29 cellular contexts compared by ENCODE assay signal in the genomic region with DNA sequence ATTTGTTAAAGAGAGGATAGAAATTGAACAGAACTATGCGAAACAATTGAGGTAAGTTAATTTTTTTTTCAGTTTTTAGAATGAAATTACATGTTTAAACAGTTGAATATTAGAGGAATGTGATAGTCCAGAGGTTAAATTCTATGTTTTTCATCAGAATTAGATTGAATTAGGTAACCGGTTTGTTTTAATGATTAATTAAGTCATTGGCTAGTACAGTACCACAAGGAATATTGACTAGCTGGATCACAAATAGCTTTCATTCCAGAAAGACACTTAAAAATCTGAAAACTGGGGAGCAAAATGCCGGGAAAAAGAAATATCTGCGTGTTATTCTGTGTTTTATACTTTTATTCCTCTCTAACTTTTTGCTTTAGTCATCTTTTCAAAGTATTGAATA. TPM values are rescaled to one million over a fixed set of nuclear protein-coding genes. Genes with fewer than 3 reads are reported as not detected.
DNase-seq lines count a peak whose midpoint lies in the region; ATAC-seq, FAIRE-seq and TF ChIP-seq lines count a peak whose summit lies in the region.
"Had no signal": no experiment of that assay in that cellular context is flagged by ENCODE, and none has a peak within 500 bp of the region (broad histone marks: within the 10 kb centered on the region; RNA-seq: fewer than 3 reads in every experiment).

No MANE protein-coding gene starts in this region.

- H3K9me1 ChIP-seq in K562 (ENCODE audit: control insufficient read depth, insufficient read depth, low read length) = no peaks in the 10 kb centered on the region

- H3K27me3 Mint-ChIP-seq in GM23338 (ENCODE audit: insufficient read depth, low read depth, poor library complexity) (peaks cover 4% of the 10 kb centered on the region), neural progenitor cell (ENCODE audit: insufficient read depth, low read depth) (peaks cover 3% of the 10 kb centered on the region)
- H3K27me3 Mint-ChIP-seq: CD4-positive, alpha-beta memory T cell had no signal

- H3K27ac Mint-ChIP-seq in GM23338 (no peak overlapping the region), neural progenitor cell (no peak overlapping the region)
- H3K27ac Mint-ChIP-seq: CD14-positive monocyte; CD4-positive, alpha-beta memory T cell; CD4-positive, CD25-positive, alpha-beta regulatory T cell; CD8-positive, alpha-beta memory T cell had no signal

- no peak for FAIRE-seq in K562 (lab: Jason Lieb, UNC)
- FAIRE-seq: A204.1, GM12878, GM12892, GM18507 had no signal

- TF ChIP-seq CTCF in GM23338 (conservative IDR thresholded peaks at IDR 0.05; ENCODE audit: low read depth in 2 of 2) (no peak), K562 (IDR thresholded peaks at IDR 0.05 in 2 of 3, conservative IDR thresholded peaks at IDR 0.05 in 1 of 3; ENCODE audit: insufficient read depth in 2 of 3, low read depth in 1 of 3, low read length in 3 of 3) (no peak), neural progenitor cell (IDR thresholded peaks at IDR 0.05) (no peak), left ventricle myocardium inferior (IDR thresholded peaks at IDR 0.05; ENCODE audit: borderline replicate concordance) (no peak), OCI-LY7 (conservative IDR thresholded peaks at IDR 0.05; ENCODE audit: low read length) (no peak)

- WGBS in K562 (ENCODE audit: insufficient coverage, low coverage, missing lambda C conversion rate) = 30% methylated on average over 4 of the region's 4 CpGs

- TF ChIP-seq RAD21 in K562 (CRISPR knock-in tag; conservative IDR thresholded peaks at IDR 0.05 in 1 of 2, IDR thresholded peaks at IDR 0.05 in 1 of 2) = no peak

- H3K36me3 Mint-ChIP-seq in GM23338 (ENCODE audit: low read depth) = peaks cover 36% of the 10 kb centered on the region
- H3K36me3 Mint-ChIP-seq in neural progenitor cell = peaks cover 55% of the 10 kb centered on the region
- H3K36me3 Mint-ChIP-seq: CD4-positive, CD25-positive, alpha-beta regulatory T cell; CD8-positive, alpha-beta memory T cell had no signal

- H3K27ac ChIP-seq in GM23338 (ENCODE audit: low read depth) (peak overlapping the region; percentile 9; the same call in 1 of the 2 replicates), K562 (ENCODE audit: extremely low read depth, low read depth, low read length) (peak overlapping the region; percentile 68; the same call in 2 of the 3 replicates), neural progenitor cell (peak overlapping the region; percentile 2), left ventricle myocardium inferior (replicated peaks) (no peak overlapping the region), OCI-LY7 (ENCODE audit: low read depth, low read length, poor library complexity, severe bottlenecking) (no peak overlapping the region)
- H3K27ac ChIP-seq: BLaER1 had no signal

- H3F3A ChIP-seq in GM23338 (replicated peaks; ENCODE audit: low read depth) (no peaks in the 10 kb centered on the region), neural progenitor cell (ENCODE audit: low read depth) (no peaks in the 10 kb centered on the region)

- no peak overlapping the region for H2AFZ ChIP-seq in GM23338
- peak overlapping the region; percentile 80 for H2AFZ ChIP-seq in K562 (ENCODE audit: low read depth, low read length)
- no peak overlapping the region for H2AFZ ChIP-seq in neural progenitor cell (replicated peaks)
- no peak overlapping the region for H2AFZ ChIP-seq in OCI-LY7 (ENCODE audit: low read length)

- CTCF ChIA-PET in K562 (lab: Yijun Ruan, JAX; ENCODE audit: low intra/inter-chr PET ratio) = no interaction called here
- CTCF ChIA-PET in OCI-LY7 (lab: Charles Lee; ENCODE audit: unreplicated experiment) = no interaction called here

- intact Hi-C loops in K562 (cut with micrococcal nuclease) (no loop called here), left ventricle myocardium inferior (cut with micrococcal nuclease) (no loop called here), OCI-LY7 (cut with micrococcal nuclease; ENCODE audit: unreplicated experiment) (no loop called here), Right ventricle myocardium superior (cut with DNase I) (no loop called here)

- in situ Hi-C loops in K562 (cut with MboI) = no loop called here

- H3K9me3 Mint-ChIP-seq in GM23338 (no peaks in the 10 kb centered on the region; the same call in 2 of the 3 replicates), neural progenitor cell (peaks cover 22% of the 10 kb centered on the region)

- H3K36me3 ChIP-seq in GM23338 (ENCODE audit: insufficient read depth) (no peaks in the 10 kb centered on the region), K562 (ENCODE audit: control insufficient read depth, insufficient read depth, low read length) (no peaks in the 10 kb centered on the region), neural progenitor cell (peaks cover 8% of the 10 kb centered on the region), left ventricle myocardium inferior (no peaks in the 10 kb centered on the region), OCI-LY7 (ENCODE audit: insufficient read depth, low read length) (no peaks in the 10 kb centered on the region)
- H3K36me3 ChIP-seq: BE2C had no signal

- H3K9me3 ChIP-seq in K562 (replicated peaks; ENCODE audit: control insufficient read depth, insufficient read depth, low read depth, low read length) (no peaks in the 10 kb centered on the region), neural progenitor cell (ENCODE audit: low read depth) (no peaks in the 10 kb centered on the region), left ventricle myocardium inferior (replicated peaks) (peaks cover 4% of the 10 kb centered on the region), OCI-LY7 (ENCODE audit: low read length) (no peaks in the 10 kb centered on the region; the same call in 1 of the 2 replicates)
- H3K9me3 ChIP-seq: BE2C had no signal

- H3K9me2 ChIP-seq in GM23338 (ENCODE audit: insufficient read depth) = no peaks in the 10 kb centered on the region; the same call in 1 of the 2 replicates
- H3K9me2 ChIP-seq in OCI-LY7 (ENCODE audit: insufficient read depth, low read length) = no peaks in the 10 kb centered on the region

- DNase-seq in GM23338 (ENCODE audit: low spot score) (no peak), K562 (ENCODE audit: extremely low read depth in 1 of 4, low spot score in 3 of 4) (no peak), left lobe of liver (ENCODE audit: low spot score) (no peak), neural progenitor cell (ENCODE audit: low spot score) (no peak), left ventricle myocardium inferior (no peak), NCI-H1694 (lab: John Stamatoyannopoulos, UW) (no peak), OCI-LY7 (ENCODE audit: low spot score) (no peak), Right ventricle myocardium superior (no peak)
- DNase-seq: 8988T; ACHN; BE2C; C1 segment of cervical spinal cord; CD4-positive, alpha-beta memory T cell; CD4-positive, CD25-positive, alpha-beta regulatory T cell; CD8-positive, alpha-beta memory T cell; COR-L47; DMS 273 treated with DMSO at 0.1 percent for 48 hours; DMS153; DMS53; DMS79; DND-41; EL; GDM1 had no signal

- no peak for TF ChIP-seq EP300 in K562 (IDR thresholded peaks at IDR 0.05; ENCODE audit: low read length)

- H4K20me1 ChIP-seq in GM23338 (replicated peaks; ENCODE audit: insufficient read depth) (peaks cover 41% of the 10 kb centered on the region), K562 (replicated peaks; ENCODE audit: control insufficient read depth, insufficient read depth, low read length) (no peaks in the 10 kb centered on the region), neural progenitor cell (ENCODE audit: low read depth) (peaks cover 50% of the 10 kb centered on the region), OCI-LY7 (ENCODE audit: insufficient read depth, low read length) (no peaks in the 10 kb centered on the region)

- no TSS peak for BruUV-seq in K562 (replicated peaks; lab: Mats Ljungman, UMichigan)
- BruUV-seq in OCI-LY7 (replicated peaks; lab: Mats Ljungman, UMichigan) = no TSS peak

- H3K4me3 Mint-ChIP-seq in GM23338 (no peak overlapping the region), neural progenitor cell (no peak overlapping the region)
- H3K4me3 Mint-ChIP-seq: CD14-positive monocyte; CD4-positive, alpha-beta memory T cell; CD4-positive, CD25-positive, alpha-beta regulatory T cell; CD8-positive, alpha-beta memory T cell had no signal

- H3K4me1 ChIP-seq in GM23338 (ENCODE audit: insufficient read depth) = peaks cover 11% of the 10 kb centered on the region; the same call in 1 of the 2 replicates
- peaks cover 0 to 48% of the 10 kb centered on the region in 2 experiments; a peak in 3 of 5 replicates for H3K4me1 ChIP-seq in K562 (replicated peaks in 1 of 2; ENCODE audit: control insufficient read depth in 2 of 2, insufficient read depth in 2 of 2, low read length in 2 of 2)
- no peaks in the 10 kb centered on the region for H3K4me1 ChIP-seq in neural progenitor cell
- peaks cover 33% of the 10 kb centered on the region for H3K4me1 ChIP-seq in left ventricle myocardium inferior
- H3K4me1 ChIP-seq in OCI-LY7 (ENCODE audit: insufficient read depth, low read length, poor library complexity, severe bottlenecking) = no peaks in the 10 kb centered on the region
- H3K4me1 ChIP-seq: BE2C, BLaER1 had no signal

- H3K4me3 ChIP-seq in GM23338 = no peak overlapping the region
- H3K4me3 ChIP-seq in K562 = peak overlapping the region; percentile 6; the same call in 1 of the 2 replicates
- H3K4me3 ChIP-seq in neural progenitor cell = no peak overlapping the region
- no peak overlapping the region for H3K4me3 ChIP-seq in left ventricle myocardium inferior
- H3K4me3 ChIP-seq in OCI-LY7 (ENCODE audit: low read depth, low read length, poor library complexity, severe bottlenecking) = no peak overlapping the region
- H3K4me3 ChIP-seq: BLaER1, GM12878 had no signal

- ATAC-seq in GM23338 (no peak), K562 (no peak), left lobe of liver (peak; percentile 69), Right ventricle myocardium superior (ENCODE audit: poor library complexity) (no peak)
- ATAC-seq: GM12878 had no signal

- H3K27me3 ChIP-seq in GM23338 (ENCODE audit: insufficient read depth) (no peaks in the 10 kb centered on the region), K562 (ENCODE audit: control insufficient read depth in 2 of 2, insufficient read depth in 2 of 2, low read length in 2 of 2) (no peaks in the 10 kb centered on the region), neural progenitor cell (no peaks in the 10 kb centered on the region), left ventricle myocardium inferior (ENCODE audit: low read depth) (no peaks in the 10 kb centered on the region)
- H3K27me3 ChIP-seq: BE2C, BLaER1 had no signal

- H3K9ac ChIP-seq in K562 (ENCODE audit: insufficient read depth in 1 of 2, low read depth in 2 of 2, low read length in 2 of 2) (peak overlapping the region in 1 of 2 experiments; percentile 53; a peak in 2 of 4 replicates), neural progenitor cell (no peak overlapping the region)
- H3K9ac ChIP-seq: BLaER1 had no signal

- POLR2A ChIA-PET in K562 (lab: Yijun Ruan, JAX) = interaction anchor here (0.7 to 1.2 kb wide), 3 partner anchors 10 to 67 kb away, joined by 3 to 7 read pairs (median 5); no protein-coding TSS in a partner anchor
- POLR2A ChIA-PET in OCI-LY7 (lab: Charles Lee) = interaction anchor here (0.9 to 1.5 kb wide), 2 partner anchors 9 to 39 kb away, joined by 3 to 4 read pairs; no protein-coding TSS in a partner anchor

- H3K4me1 Mint-ChIP-seq in GM23338 (peaks cover 37% of the 10 kb centered on the region), neural progenitor cell (no peaks in the 10 kb centered on the region)
- H3K4me1 Mint-ChIP-seq: CD14-positive monocyte; CD8-positive, alpha-beta memory T cell had no signal

- peaks cover 100% of the 10 kb centered on the region for H3K79me2 ChIP-seq in GM23338 (replicated peaks; ENCODE audit: insufficient read depth)
- peaks cover 21% of the 10 kb centered on the region; the same call in 2 of the 3 replicates for H3K79me2 ChIP-seq in K562 (ENCODE audit: control insufficient read depth, insufficient read depth, low read length)
- H3K79me2 ChIP-seq in neural progenitor cell (ENCODE audit: low read depth) = peaks cover 100% of the 10 kb centered on the region
- no peaks in the 10 kb centered on the region for H3K79me2 ChIP-seq in OCI-LY7 (ENCODE audit: insufficient read depth, low read depth, low read length)

- H3K4me2 ChIP-seq in GM23338 (no peak overlapping the region), K562 (ENCODE audit: insufficient read depth, low read length) (peak overlapping the region; percentile 58), neural progenitor cell (no peak overlapping the region), OCI-LY7 (ENCODE audit: low read length) (no peak overlapping the region)
- H3K4me2 ChIP-seq: BLaER1 had no signal

- TF ChIP-seq POLR2A in K562 (conservative IDR thresholded peaks at IDR 0.05) = no peak

RNA-seq across cellular contexts. Expression of a gene that starts 51.6 kb away (rescaled TPM):
- total RNA-seq in GM23338 (2014; rRNA removed; shearing (Covaris generic)) = 114 and 132 TPM in 2 replicates
- polyA plus RNA-seq in GM23338 (2016; fragmentation: Nextera tagmentation; extraction: Ambion mirVana) (48.7 and 56.3 TPM in 2 replicates), K562 (2011; rRNA removed) (6.9 and 9.6 TPM in 2 replicates), K562 (2014; fragmentation: Illumina TruSeq; extraction: Trizol) (5.9 and 6.7 TPM in 2 replicates), K562 (2014; fragmentation: Nextera tagmentation; extraction: Ambion mirVana) (1 to 10 TPM; 1.4 to 2.3 TPM), K562 (2014; rRNA removed) (4.1 and 4.7 TPM in 2 replicates)
- total RNA-seq in K562 (2011; cell fraction: chromatin; rRNA removed; ENCODE audit: low replicate concordance) = 2.6 and 11.8 TPM in 2 replicates
- total RNA-seq in K562 (2011; cell fraction: nucleolus; rRNA removed) = 1.0 and 2.1 TPM in 2 replicates
- total RNA-seq in K562 (2011; cell fraction: nucleoplasm; rRNA removed) = 5.1 and 7.2 TPM in 2 replicates
- total RNA-seq in K562 (2014; rRNA removed) (4.4 and 5.9 TPM in 2 replicates), K562 (2014; rRNA removed; fragmentation: Illumina TruSeq; extraction: Trizol) (6.1 and 6.6 TPM in 2 replicates), K562 (2015; rRNA removed; fragmentation: Illumina TruSeq; extraction: Trizol) (5.3 and 6.1 TPM in 2 replicates), K562 (2021) (4.4 TPM in 2 replicates), left lobe of liver (9.2 TPM), neural progenitor cell (ENCODE audit: low replicate concordance) (114 and 162 TPM in 2 replicates), left ventricle myocardium inferior (28.0 TPM), OCI-LY7 (2022) (0.13 and 0.37 TPM in 2 replicates), Right ventricle myocardium superior (21.0 TPM)
- 1.4 and 4.7 TPM in 2 replicates for polyA plus RNA-seq in K562 (2011; cell fraction: cytosol; rRNA removed)
- polyA plus RNA-seq in K562 (2011; cell fraction: nucleus; rRNA removed) = 6.6 and 16.4 TPM in 2 replicates
- polyA plus RNA-seq in K562 (2012) = 3.7 and 4.0 TPM in 2 replicates
- polyA minus RNA-seq in K562 (2011; rRNA and poly(A)+ RNA removed) = 10.4 and 19.9 TPM in 2 replicates
- 2.9 and 3.9 TPM in 2 replicates for polyA minus RNA-seq in K562 (2011; cell fraction: cytosol; rRNA and poly(A)+ RNA removed)
- polyA minus RNA-seq in K562 (2011; cell fraction: nucleus; rRNA and poly(A)+ RNA removed) = 6.1 and 20.2 TPM in 2 replicates
- 0.13 TPM in 1 of 2 replicates, not detected in the other for total RNA-seq in OCI-LY7 (2014; rRNA removed; shearing (Covaris generic))

Comparison
In these comparisons a context has a peak if more than half of its experiments do, and no peak if none do; other contexts are left out.
1. H3K27ac ChIP-seq: peak in GM23338 (single experiment), K562 (single experiment) and neural progenitor cell (single experiment); none in left ventricle myocardium inferior (single experiment) and OCI-LY7 (single experiment).